In the genomic region with DNA sequence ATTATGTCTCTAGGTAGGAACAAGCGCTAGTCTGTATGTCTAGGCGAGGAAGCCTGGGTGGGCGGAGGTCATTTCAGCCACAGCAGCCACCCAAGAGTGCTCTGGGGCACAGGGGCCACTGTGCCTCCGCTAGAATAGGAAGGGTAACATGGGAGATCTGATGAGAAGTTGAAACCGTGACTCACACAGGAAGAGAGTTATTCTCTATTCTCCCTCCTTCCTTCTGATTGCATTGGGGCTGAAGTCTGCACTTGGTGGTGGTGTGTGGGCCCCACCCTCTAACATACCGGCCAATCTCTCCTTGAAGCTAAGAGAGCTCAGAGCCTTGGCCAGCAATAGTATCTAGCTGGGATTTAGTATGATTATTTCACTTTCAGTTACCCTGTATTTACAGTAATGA, we compare ENCODE assay signal across 8 cellular contexts. TPM values are rescaled to one million over a fixed set of nuclear protein-coding genes. Genes with fewer than 3 reads are reported as not detected.
A peak's percentile ranks its signal among the peaks of the same experiment; 100 is the strongest.
DNase-seq lines count a peak whose midpoint lies in the region; ATAC-seq and TF ChIP-seq lines count a peak whose summit lies in the region.

No MANE protein-coding gene starts in this region.

- peak; percentile 37 for DNase-seq in activated CD4-positive, alpha-beta T cell treated with anti-CD3 and anti-CD28 coated beads for 48 hours
- DNase-seq in activated CD4-positive, alpha-beta T cell treated with anti-CD3 and anti-CD28 coated beads for 4 hours = no peak
- no peak for DNase-seq in memory B cell (ENCODE audit: low spot score in 2 of 2)
- DNase-seq in suprapubic skin (ENCODE audit: low spot score in 2 of 2) = no peak
- DNase-seq in medulla oblongata (ENCODE audit: extremely low spot score) = no peak
- DNase-seq in DMS153 (lab: John Stamatoyannopoulos, UW) = no peak

- ATAC-seq in HG02798 (IDR thresholded peaks at IDR 0.05; ENCODE audit: poor library complexity, unreplicated experiment) (peak; percentile 93), memory B cell (ENCODE audit: low read depth) (peak; percentile 55)

- H3K4me1 ChIP-seq in OCI-LY3 (ENCODE audit: low read length) = peaks cover 54% of the 10 kb centered on the region
- H3K4me1 ChIP-seq in suprapubic skin = peaks cover 6% of the 10 kb centered on the region

- no peaks in the 10 kb centered on the region for H3K27me3 ChIP-seq in OCI-LY3 (ENCODE audit: low read depth, low read length)
- no peaks in the 10 kb centered on the region for H3K27me3 ChIP-seq in suprapubic skin

- no peaks in the 10 kb centered on the region for H4K20me1 ChIP-seq in OCI-LY3 (ENCODE audit: insufficient read depth, low read length)

- H3K36me3 Mint-ChIP-seq in memory B cell = peaks cover 7% of the 10 kb centered on the region

- no peak overlapping the region for H2AFZ ChIP-seq in OCI-LY3 (ENCODE audit: low read depth, low read length)

- H3K79me2 ChIP-seq in OCI-LY3 (ENCODE audit: low read length) = no peaks in the 10 kb centered on the region

- TF ChIP-seq CTCF in OCI-LY3 (IDR thresholded peaks at IDR 0.05; ENCODE audit: low read depth, low read length) (no peak), suprapubic skin (IDR thresholded peaks at IDR 0.05) (no peak)

- no peak for TF ChIP-seq POLR2A in suprapubic skin (IDR thresholded peaks at IDR 0.05)

- H3K27ac ChIP-seq in OCI-LY3 (ENCODE audit: low read length) = peak overlapping the region; percentile 91
- no peak overlapping the region for H3K27ac ChIP-seq in suprapubic skin

- no peak for TF ChIP-seq EP300 in suprapubic skin (IDR thresholded peaks at IDR 0.05)

- H3K4me2 ChIP-seq in OCI-LY3 (ENCODE audit: low read length) = peak overlapping the region; percentile 31

- no peaks in the 10 kb centered on the region for H3K9me3 Mint-ChIP-seq in memory B cell

- H3K9ac ChIP-seq in OCI-LY3 (ENCODE audit: low read length) = peak overlapping the region; percentile 0; the same call in 1 of the 2 replicates

- peak overlapping the region; percentile 29 for H3K4me3 Mint-ChIP-seq in memory B cell

- H3K36me3 ChIP-seq in OCI-LY3 (replicated peaks; ENCODE audit: low read depth, low read length) = peaks cover 11% of the 10 kb centered on the region
- peaks cover 8% of the 10 kb centered on the region for H3K36me3 ChIP-seq in suprapubic skin

- no peaks in the 10 kb centered on the region for H3K27me3 Mint-ChIP-seq in memory B cell

- 84% methylated on average over 6 of the region's 6 CpGs for WGBS in suprapubic skin

- peak overlapping the region; percentile 81 for H3K27ac Mint-ChIP-seq in memory B cell

- peaks cover 30% of the 10 kb centered on the region for H3K4me1 Mint-ChIP-seq in memory B cell

- no peak overlapping the region for H3K4me3 ChIP-seq in OCI-LY3 (ENCODE audit: low read length)
- H3K4me3 ChIP-seq in suprapubic skin = no peak overlapping the region

- H3K9me3 ChIP-seq in OCI-LY3 (ENCODE audit: insufficient read depth, low read length) (no peaks in the 10 kb centered on the region), suprapubic skin (no peaks in the 10 kb centered on the region)

RNA-seq across cellular contexts. Expression of a gene that starts 20.3 kb away (rescaled TPM):
- 1 to 10 TPM; 1.5 to 4.2 (median 3.6) TPM for total RNA-seq in suprapubic skin
